Comparison of ENCODE assay signal across 8 cellular contexts in genomic region chr3:158106773-158107461, GRCh38. TPM values are rescaled to one million over a fixed set of nuclear protein-coding genes. Genes with fewer than 3 reads are reported as not detected.
DNase-seq lines count a peak whose midpoint lies in the region; ATAC-seq lines count a peak whose summit lies in the region.

No MANE protein-coding gene starts in this region.

- ATAC-seq in activated T-cell treated with anti-CD3 and anti-CD28 coated beads, Interleukin-2, amount 50 U/mL, for 4 hours: no peak

- peaks cover 26% of the 10 kb centered on the region for H3K27me3 ChIP-seq in mesendoderm (ENCODE audit: insufficient read depth, low read length, poor library complexity)

- no peak overlapping the region for H3K4ac ChIP-seq in mesendoderm (ENCODE audit: low read depth, low read length)

- no peak overlapping the region for H3K23ac ChIP-seq in mesendoderm (ENCODE audit: low read length)

- H3K27ac ChIP-seq in mesendoderm (ENCODE audit: low read depth, low read length): no peak overlapping the region

- no peak overlapping the region for H4K8ac ChIP-seq in mesendoderm (ENCODE audit: low read depth, low read length)

- H3K4me3 ChIP-seq in mesendoderm (ENCODE audit: low read length): no peak overlapping the region

- H3K36me3 ChIP-seq in mesendoderm (ENCODE audit: control insufficient read depth, insufficient read depth, low read length): no peaks in the 10 kb centered on the region

- H2AK5ac ChIP-seq in mesendoderm (ENCODE audit: low read length): no peak overlapping the region

- no peak overlapping the region for H2BK120ac ChIP-seq in mesendoderm (ENCODE audit: low read depth, low read length)

- no peaks in the 10 kb centered on the region for H3K79me2 ChIP-seq in mesendoderm (ENCODE audit: control insufficient read depth, insufficient read depth, low read length)

- peaks cover 55% of the 10 kb centered on the region for H3K4me1 Mint-ChIP-seq in activated T-cell treated with anti-CD3 and anti-CD28 coated beads, Interleukin-2, amount 50 U/mL, for 4 hours (ENCODE audit: low read depth)

- peaks cover 2% of the 10 kb centered on the region for H3K4me1 ChIP-seq in mesendoderm (ENCODE audit: control insufficient read depth, low read depth, low read length)

- H3K4me3 Mint-ChIP-seq in activated T-cell treated with anti-CD3 and anti-CD28 coated beads, Interleukin-2, amount 50 U/mL, for 4 hours: peak overlapping the region; percentile 67

- H3K9ac ChIP-seq in mesendoderm (ENCODE audit: low read length): no peak overlapping the region

- H3K79me1 ChIP-seq in mesendoderm (ENCODE audit: low read length): no peaks in the 10 kb centered on the region

- H3K9me3 Mint-ChIP-seq in activated T-cell treated with anti-CD3 and anti-CD28 coated beads, Interleukin-2, amount 50 U/mL, for 4 hours: peaks cover 6% of the 10 kb centered on the region

- DNase-seq in NCI-H510A treated with DMSO at 0.1 percent for 48 hours (lab: John Stamatoyannopoulos, UW): peak; percentile 50
- DNase-seq in NCI-H510A (lab: John Stamatoyannopoulos, UW): no peak
- peak; percentile 66 for DNase-seq in KBM-7
- DNase-seq in activated T-cell treated with anti-CD3 and anti-CD28 coated beads, Interleukin-2, amount 50 U/mL, for 4 hours: no peak
- peak; percentile 80 for DNase-seq in mesendoderm
- DNase-seq in GDM1 (lab: John Stamatoyannopoulos, UW): no peak
- no peak for DNase-seq in G401 (ENCODE audit: low spot score)
- DNase-seq in HuH-7.5 (ENCODE audit: low spot score): no peak

- H3K4me2 ChIP-seq in mesendoderm (ENCODE audit: low read length): peak overlapping the region; percentile 51

- in situ Hi-C loops in KBM-7 (cut with MboI; ENCODE audit: low pct_unique_long_range_greater_than_20kb, low sequenced_read_pairs): no loop called here
- in situ Hi-C loops in G401 (cut with HindIII; ENCODE audit: low sequenced_read_pairs): no loop called here

- H3K56ac ChIP-seq in mesendoderm (ENCODE audit: low read length): peak overlapping the region; percentile 52

- peaks cover 1% of the 10 kb centered on the region for H3K36me3 Mint-ChIP-seq in activated T-cell treated with anti-CD3 and anti-CD28 coated beads, Interleukin-2, amount 50 U/mL, for 4 hours (ENCODE audit: insufficient read depth)

- H4K5ac ChIP-seq in mesendoderm (ENCODE audit: low read length): no peak overlapping the region

- no CpG with 5 or more reads among the region's 37 CpGs for WGBS in mesendoderm (ENCODE audit: extremely low coverage, insufficient coverage, low lambda C conversion rate)

- H3K27me3 Mint-ChIP-seq in activated T-cell treated with anti-CD3 and anti-CD28 coated beads, Interleukin-2, amount 50 U/mL, for 4 hours (ENCODE audit: low read depth): peaks cover 66% of the 10 kb centered on the region

- H2BK5ac ChIP-seq in mesendoderm (ENCODE audit: low read length): no peak overlapping the region

- no peak overlapping the region for H3K18ac ChIP-seq in mesendoderm (ENCODE audit: low read length)

- H2BK15ac ChIP-seq in mesendoderm (replicated peaks; ENCODE audit: low read depth): no peak overlapping the region

RNA-seq across cellular contexts. Expression of gene SHOX2, which starts 0.7 kb away (rescaled TPM):
- not detected for total RNA-seq in activated T-cell treated with anti-CD3 and anti-CD28 coated beads, Interleukin-2, amount 50 U/mL, for 4 hours
- polyA plus RNA-seq in mesendoderm (2013, experiment 1 of 2): 1.1 TPM
- 0.88 TPM for polyA plus RNA-seq in mesendoderm (2013, experiment 2 of 2)
- 13.9 and 16.9 TPM in 2 replicates for total RNA-seq in G401 (2014; rRNA removed; shearing (Covaris generic))

RNA-seq across cellular contexts. Expression of gene RSRC1, which starts 3.0 kb away (rescaled TPM):
- 10 to 100 TPM; 31.6 to 32.4 (median 32.1) TPM for total RNA-seq in activated T-cell treated with anti-CD3 and anti-CD28 coated beads, Interleukin-2, amount 50 U/mL, for 4 hours
- polyA plus RNA-seq in mesendoderm (2013, experiment 1 of 2): 29.6 TPM
- polyA plus RNA-seq in mesendoderm (2013, experiment 2 of 2): 28.4 TPM
- 34.1 and 41.9 TPM in 2 replicates for total RNA-seq in G401 (2014; rRNA removed; shearing (Covaris generic))

Comparison
In these comparisons a context has a peak if more than half of its experiments do, and no peak if none do; other contexts are left out.
1. DNase-seq: peak in NCI-H510A treated with DMSO at 0.1 percent for 48 hours (single experiment), KBM-7 (single experiment) and mesendoderm (single experiment); none in NCI-H510A (single experiment), activated T-cell treated with anti-CD3 and anti-CD28 coated beads, Interleukin-2, amount 50 U/mL, for 4 hours (single experiment), GDM1 (single experiment), G401 (single experiment) and HuH-7.5 (single experiment).
2. RNA of gene SHOX2, which starts 0.7 kb away (total RNA-seq): 13.9 to 16.9 TPM in G401; not detected in activated T-cell treated with anti-CD3 and anti-CD28 coated beads, Interleukin-2, amount 50 U/mL, for 4 hours; every median in the first group is over 10 times any median in the second.